In the genomic region with DNA sequence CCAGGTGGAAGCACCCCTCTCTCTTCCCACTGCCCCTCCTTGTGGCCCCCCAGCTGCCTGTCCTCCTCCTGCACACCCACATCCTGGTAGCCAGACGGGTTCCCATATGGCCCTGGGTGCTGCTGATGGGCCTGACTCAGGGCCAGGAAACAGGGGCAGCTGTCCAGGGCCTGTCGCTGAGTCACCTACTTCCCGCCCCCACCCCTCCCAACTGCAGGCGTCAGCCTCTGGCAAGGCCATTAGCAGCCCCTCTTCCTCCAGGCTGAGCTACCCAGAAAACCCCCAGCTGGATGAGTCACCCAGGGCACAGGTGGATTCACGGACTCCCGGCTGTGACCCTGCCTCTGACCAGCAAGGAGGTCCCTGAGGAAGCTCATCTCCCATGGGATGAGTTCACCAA, we compare ENCODE assay signal across 10 cellular contexts. TPM values are rescaled to one million over a fixed set of nuclear protein-coding genes. Genes with fewer than 3 reads are reported as not detected.
DNase-seq lines count a peak whose midpoint lies in the region; ATAC-seq, FAIRE-seq and TF ChIP-seq lines count a peak whose summit lies in the region.
"Had no signal": no experiment of that assay in that cellular context is flagged by ENCODE, and none has a peak within 500 bp of the region (broad histone marks: within the 10 kb centered on the region; RNA-seq: fewer than 3 reads in every experiment).

No MANE protein-coding gene starts in this region.

- intact Hi-C loops in Calu3 (cut with micrococcal nuclease; ENCODE audit: unreplicated experiment), result no loop called here
- intact Hi-C loops in lower lobe of right lung (cut with DNase I), result no loop called here

- H3K9me3 ChIP-seq in lower lobe of right lung, result no peaks in the 10 kb centered on the region
- H3K9me3 ChIP-seq: vagina had no signal

- H3K27me3 ChIP-seq in bronchial epithelial cell (ENCODE audit: control insufficient read depth, insufficient read depth, low read length), result no peaks in the 10 kb centered on the region
- peaks cover 7% of the 10 kb centered on the region for H3K27me3 ChIP-seq in lower lobe of right lung (ENCODE audit: low read depth)
- H3K27me3 ChIP-seq: vagina had no signal

- BruUV-seq in Calu3 (replicated peaks; lab: Mats Ljungman, UMichigan), result no TSS peak

- peak overlapping the region; percentile 58 for H3K27ac Mint-ChIP-seq in Calu3 (ENCODE audit: unreplicated experiment)
- no peak overlapping the region for H3K27ac Mint-ChIP-seq in activated T-helper 17 cell treated with anti-CD3 and anti-CD28 coated beads, Interleukin-2, amount 50 U/mL, for 72 hours

- ATAC-seq in lower lobe of right lung (peak; percentile 31 to 60), HG03442 (IDR thresholded peaks at IDR 0.05; ENCODE audit: unreplicated experiment) (no peak), HG02642 (IDR thresholded peaks at IDR 0.05; ENCODE audit: poor library complexity, unreplicated experiment) (no peak)
- ATAC-seq in activated T-helper 17 cell treated with anti-CD3 and anti-CD28 coated beads, Interleukin-2, amount 50 U/mL, for 72 hours (replicated peaks), result no peak

- DNase-seq in Calu3, result peak; percentile 80
- DNase-seq in NCI-H226, result peak; percentile 75
- peak; percentile 60 for DNase-seq in bronchial epithelial cell (ENCODE audit: low read depth)
- DNase-seq in lower lobe of right lung, result no peak
- DNase-seq in foreskin melanocyte, result no peak
- DNase-seq: effector CD4-positive, alpha-beta T cell had no signal

- H3K9me3 Mint-ChIP-seq in Calu3 (ENCODE audit: low read depth, unreplicated experiment), result no peaks in the 10 kb centered on the region
- H3K9me3 Mint-ChIP-seq in activated T-helper 17 cell treated with anti-CD3 and anti-CD28 coated beads, Interleukin-2, amount 50 U/mL, for 72 hours, result no peaks in the 10 kb centered on the region

- CTCF ChIA-PET in Calu3 (lab: Charles Lee), result interaction anchor here (0.6 to 1.0 kb wide), 5 partner anchors 8 to 94 kb away, joined by 3 to 4 read pairs (median 3); no protein-coding TSS in a partner anchor

- peaks cover 3% of the 10 kb centered on the region for H3K4me1 ChIP-seq in lower lobe of right lung

- no peak for FAIRE-seq in bronchial epithelial cell (lab: Jason Lieb, UNC)

- H3K4me3 Mint-ChIP-seq in Calu3 (ENCODE audit: low read depth, unreplicated experiment), result no peak overlapping the region
- H3K4me3 Mint-ChIP-seq in activated T-helper 17 cell treated with anti-CD3 and anti-CD28 coated beads, Interleukin-2, amount 50 U/mL, for 72 hours, result no peak overlapping the region

- H3K36me3 Mint-ChIP-seq in Calu3 (ENCODE audit: insufficient read depth, unreplicated experiment), result no peaks in the 10 kb centered on the region
- H3K36me3 Mint-ChIP-seq in activated T-helper 17 cell treated with anti-CD3 and anti-CD28 coated beads, Interleukin-2, amount 50 U/mL, for 72 hours (ENCODE audit: low read depth), result no peaks in the 10 kb centered on the region

- H3K4me1 Mint-ChIP-seq in Calu3 (ENCODE audit: low read depth, unreplicated experiment), result peaks cover 20% of the 10 kb centered on the region
- no peaks in the 10 kb centered on the region for H3K4me1 Mint-ChIP-seq in activated T-helper 17 cell treated with anti-CD3 and anti-CD28 coated beads, Interleukin-2, amount 50 U/mL, for 72 hours

- H3K36me3 ChIP-seq in bronchial epithelial cell (ENCODE audit: control insufficient read depth, insufficient read depth, low read length) (no peaks in the 10 kb centered on the region), lower lobe of right lung (no peaks in the 10 kb centered on the region)
- H3K36me3 ChIP-seq: vagina had no signal

- TF ChIP-seq CTCF in Calu3 (IDR thresholded peaks at IDR 0.05; ENCODE audit: unreplicated experiment) (no peak), bronchial epithelial cell (IDR thresholded peaks at IDR 0.05; ENCODE audit: insufficient read depth, low read length, severe bottlenecking) (no peak), lower lobe of right lung (IDR thresholded peaks at IDR 0.05) (no peak)

- H3K27ac ChIP-seq in lower lobe of right lung, result no peak overlapping the region
- H3K27ac ChIP-seq: vagina had no signal

- H3K27me3 Mint-ChIP-seq in Calu3 (ENCODE audit: unreplicated experiment), result peaks cover 9% of the 10 kb centered on the region
- H3K27me3 Mint-ChIP-seq in activated T-helper 17 cell treated with anti-CD3 and anti-CD28 coated beads, Interleukin-2, amount 50 U/mL, for 72 hours, result peaks cover 4% of the 10 kb centered on the region

- no peak overlapping the region for H3K4me3 ChIP-seq in bronchial epithelial cell (ENCODE audit: low read depth, low read length)
- no peak overlapping the region for H3K4me3 ChIP-seq in lower lobe of right lung
- H3K4me3 ChIP-seq: vagina had no signal

RNA-seq across cellular contexts. Expression of a gene that starts 6.9 kb away (rescaled TPM):
- 1.2 and 1.9 TPM in 2 replicates for total RNA-seq in Calu3 (2022)
- 0.53 and 0.77 TPM in 2 replicates for total RNA-seq in bronchial epithelial cell
- not detected for total RNA-seq in lower lobe of right lung
- 1 to 10 TPM in 1 of 2 donors, under 1 TPM in 1; 0.66 to 1.6 TPM for total RNA-seq in activated T-helper 17 cell treated with anti-CD3 and anti-CD28 coated beads, Interleukin-2, amount 50 U/mL, for 72 hours

Comparison
In these comparisons a context has a peak if more than half of its experiments do, and no peak if none do; other contexts are left out.
1. DNase-seq: peak in Calu3 (single experiment), NCI-H226 (single experiment) and bronchial epithelial cell (single experiment); none in lower lobe of right lung (single experiment) and foreskin melanocyte (single experiment).
2. ATAC-seq: peak in lower lobe of right lung (2 of 2); none in HG03442 (single experiment), activated T-helper 17 cell treated with anti-CD3 and anti-CD28 coated beads, Interleukin-2, amount 50 U/mL, for 72 hours (single experiment) and HG02642 (single experiment).